ENCODE assay signal across 35 cellular contexts in genomic region chr5:5980601-5981000, GRCh38.
"Had no signal": no experiment of that assay in that cellular context is flagged by ENCODE, and none has a peak within 500 bp of the region (broad histone marks: within the 10 kb centered on the region; RNA-seq: fewer than 3 reads in every experiment).

No MANE protein-coding gene starts in this region.

- H2AFZ ChIP-seq: PC-9 had no signal

- H3K27ac ChIP-seq: RWPE1, VCaP had no signal

- H3K4me3 ChIP-seq: PC-9 had no signal

- DNase-seq: activated B cell treated with CpG ODN at 0.5 μM for 24 hours; activated CD4-positive, alpha-beta memory T cell treated with anti-CD3 and anti-CD28 coated beads, Interleukin-2, amount 10 ng/mL, durations not matched to agents 7 days and 5 days; activated CD4-positive, alpha-beta T cell treated with anti-CD3 and anti-CD28 coated beads for 48 hours; activated CD4-positive, CD25-positive, alpha-beta regulatory T cell treated with anti-CD3 and anti-CD28 coated beads, Interleukin-2, amount 50 U/mL, for 72 hours; activated CD8-positive, alpha-beta memory T cell treated with anti-CD3 and anti-CD28 coated beads for 24 hours; activated CD8-positive, alpha-beta memory T cell treated with anti-CD3 and anti-CD28 coated beads, Interleukin-2, amount 10 ng/mL, durations not matched to agents 7 days and 5 days; activated CD8-positive, alpha-beta memory T cell treated with anti-CD3 and anti-CD28 coated beads, Interleukin-2, amount 50 U/mL, for 48 hours; activated effector memory CD4-positive, alpha-beta T cell treated with Interleukin-2 at 50 U/mL for 16 hours; activated naive CD4-positive, alpha-beta T cell treated with anti-CD3 and anti-CD28 coated beads, Interleukin-2, amount 10 ng/mL, durations not matched to agents 7 days and 5 days; activated naive CD8-positive, alpha-beta T cell treated with anti-CD3 and anti-CD28 coated beads, Interleukin-2, amount 50 U/mL, for 24 hours; activated T-cell treated with anti-CD3 and anti-CD28 coated beads, Interleukin-2, amount 50 U/mL, for 48 hours; anterior cingulate cortex; caudate nucleus; KG1; MM.1S; MV-4-11; NCI-H1092; NCI-H1417 treated with DMSO at 0.1 percent for 48 hours; NCI-H1694; NCI-H1930; NCI-H2081 treated with DMSO at 0.1 percent for 48 hours; NCI-H226; NCI-H446 treated with DMSO at 0.1 percent for 48 hours; NCI-H524; NCI-H748 treated with DMSO at 0.1 percent for 48 hours; NK-92 treated with Interleukin-12 subunit alpha and Interleukin-12 subunit beta, amount 100 ng/mL, for 24 hours; PC-9; SIG-M5; SW 1271; T-helper 1 cell; T-helper 2 cell; T-helper 9 cell had no signal

- ATAC-seq: activated CD8-positive, alpha-beta memory T cell treated with anti-CD3 and anti-CD28 coated beads, Interleukin-2, amount 10 ng/mL, durations not matched to agents 7 days and 5 days; activated naive CD8-positive, alpha-beta T cell treated with anti-CD3 and anti-CD28 coated beads, Interleukin-2, amount 50 U/mL, for 24 hours; Right ventricle myocardium inferior had no signal
